ENCODE assay signal across 8 cellular contexts in the genomic region with DNA sequence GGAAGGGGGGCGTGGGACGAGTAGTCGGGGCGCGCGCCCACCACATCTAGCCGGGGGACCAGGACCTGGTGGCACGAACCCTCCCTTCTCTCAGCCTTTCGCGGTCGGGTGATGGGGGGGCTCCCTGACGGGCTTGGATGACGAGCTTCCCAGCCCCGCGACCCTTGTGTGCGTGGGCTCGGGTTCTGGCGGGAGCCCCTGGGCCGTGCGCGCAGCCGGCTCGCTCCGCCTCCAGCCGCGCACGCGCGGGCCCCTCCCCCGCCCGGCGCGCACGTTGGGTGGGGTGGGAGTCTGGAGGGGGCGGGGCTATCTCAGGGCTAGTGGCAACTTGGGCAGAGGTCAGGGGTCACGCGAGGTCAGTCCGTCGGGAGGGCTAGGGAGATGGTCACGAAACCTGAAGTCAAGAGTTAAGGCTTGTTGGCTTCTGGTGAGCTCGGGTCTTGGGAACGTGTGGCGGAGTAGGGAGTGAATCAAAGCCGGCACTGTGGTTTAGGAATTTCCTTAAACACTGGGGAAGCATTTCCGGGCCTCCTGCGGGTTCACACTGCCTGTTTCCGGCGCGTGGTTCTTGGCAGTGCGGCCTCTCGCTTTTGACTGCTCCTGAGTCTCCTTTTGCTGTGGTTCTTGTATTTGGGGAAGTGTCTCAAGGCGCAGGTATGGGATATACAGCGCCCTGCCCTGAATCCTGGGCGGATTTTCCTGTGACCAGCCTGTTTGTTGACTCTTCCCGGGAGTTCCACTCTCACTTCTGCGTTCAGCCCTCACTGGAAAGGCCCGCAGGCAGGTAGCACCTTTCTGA. TPM values are rescaled to one million over a fixed set of nuclear protein-coding genes. Genes with fewer than 3 reads are reported as not detected.
DNase-seq lines count a peak whose midpoint lies in the region; ATAC-seq and TF ChIP-seq lines count a peak whose summit lies in the region.

A gene (plus strand): TSS at position 356 of the 799 bp plus-strand sequence. CDS start 1,654 bp downstream, outside the sequence.

- H3K9me3 ChIP-seq in uterus, result no peaks in the 10 kb centered on the region

- peak; percentile 28 to 80 for TF ChIP-seq POLR2A in uterus (IDR thresholded peaks at IDR 0.05)

- intact Hi-C loops in uterus (cut with DNase I; ENCODE audit: low total_unique reads), result no loop called here

- TF ChIP-seq CTCF in astrocyte of the cerebellum (IDR thresholded peaks at IDR 0.05; ENCODE audit: low read depth, low read length, missing control alignments) (no peak), uterus (IDR thresholded peaks at IDR 0.05) (peak in 1 of 4 experiments; percentile 5)

- peak within 1 kb of the TSS; percentile 100 for H3K27ac ChIP-seq in rectal smooth muscle tissue (ENCODE audit: low read depth, low read length)
- H3K27ac ChIP-seq in uterus, result peak within 1 kb of the TSS; percentile 99 to 100

- in situ Hi-C loops in astrocyte of the cerebellum (cut with HindIII; ENCODE audit: low sequenced_read_pairs), result no loop called here

- peak within 1 kb of the TSS; percentile 96 for H3K9ac ChIP-seq in rectal smooth muscle tissue (ENCODE audit: low read length)

- H3K27me3 ChIP-seq in rectal smooth muscle tissue (ENCODE audit: control insufficient read depth, insufficient read depth, low read length), result no peaks in the 10 kb centered on the region
- no peaks in the 10 kb centered on the region for H3K27me3 ChIP-seq in uterus

- peak; percentile 45 for DNase-seq in NCI-H1694 (lab: John Stamatoyannopoulos, UW)
- peak; percentile 69 for DNase-seq in T1000 (lab: John Stamatoyannopoulos, UW)
- DNase-seq in astrocyte of the cerebellum (ENCODE audit: low read depth), result peak; percentile 32
- peak; percentile 84 for DNase-seq in hepatic stellate cell (ENCODE audit: low spot score)
- DNase-seq in uterus, result peak; percentile 89 to 90

- H3K4me3 ChIP-seq in astrocyte of the cerebellum (ENCODE audit: low read depth, low read length) (peak within 1 kb of the TSS; percentile 97), rectal smooth muscle tissue (ENCODE audit: low read length) (peak within 1 kb of the TSS; percentile 93), uterus (peak within 1 kb of the TSS; percentile 83 to 98)

- ATAC-seq in GM18499 (IDR thresholded peaks at IDR 0.05; ENCODE audit: insufficient read depth, unreplicated experiment) (peak; percentile 18), HG02884 (IDR thresholded peaks at IDR 0.05; ENCODE audit: unreplicated experiment) (peak; percentile 33)

- H3K4me1 ChIP-seq in rectal smooth muscle tissue (ENCODE audit: control insufficient read depth, insufficient read depth, low read length), result peaks cover 8% of the 10 kb centered on the region
- H3K4me1 ChIP-seq in uterus, result peaks cover 0 to 10% of the 10 kb centered on the region in 2 donors

- H3K36me3 ChIP-seq in rectal smooth muscle tissue (ENCODE audit: control insufficient read depth, insufficient read depth, low read length) (peaks cover 16% of the 10 kb centered on the region), uterus (no peaks in the 10 kb centered on the region)

RNA-seq across cellular contexts. Expression of the gene that starts here (rescaled TPM):
- 10 to 100 TPM in 2 of 4 donors, 1 to 10 TPM in 2; 5.6 to 80.7 (median 26.0) TPM for total RNA-seq in uterus

Comparison
In these comparisons a context has a peak if more than half of its experiments do, and no peak if none do; other contexts are left out.
1. Peak in every context shown above with its lines: DNase-seq, ATAC-seq, H3K4me3 ChIP-seq and H3K27ac ChIP-seq.
2. DNase-seq: peak in every context shown above with its lines; median percentile 90 in uterus; 84 in hepatic stellate cell; 69 in T1000; 45 in NCI-H1694; 32 in astrocyte of the cerebellum.